Comparison of ENCODE assay signal across 2 cellular contexts in genomic region chr6:31792741-31793140, GRCh38.
TF ChIP-seq lines count a peak whose summit lies in the region.

No MANE protein-coding gene starts in this region.

TF ChIP-seq in IMR-90, 13 proteins besides CTCF, POLR2A, EP300 and RAD21:
- TF ChIP-seq SMC3 (IDR thresholded peaks at IDR 0.05; ENCODE audit: low read depth, low read length) (no peak), RFX5 (IDR thresholded peaks at IDR 0.05; ENCODE audit: low read depth, low read length) (no peak), MAFK (IDR thresholded peaks at IDR 0.05; ENCODE audit: low read depth, low read length) (no peak), BHLHE40 (IDR thresholded peaks at IDR 0.05; ENCODE audit: low read depth, low read length) (no peak), CEBPB (IDR thresholded peaks at IDR 0.05; ENCODE audit: low read depth, low read length) (no peak), NFE2L2 (IDR thresholded peaks at IDR 0.05; ENCODE audit: low read depth, low read length) (no peak), MAZ (IDR thresholded peaks at IDR 0.05; ENCODE audit: borderline replicate concordance, low read depth, low read length) (no peak), FOS (IDR thresholded peaks at IDR 0.05; ENCODE audit: low read depth, low read length) (no peak), RCOR1 (IDR thresholded peaks at IDR 0.05; ENCODE audit: insufficient replicate concordance, low read length) (no peak), CHD1 (IDR thresholded peaks at IDR 0.05; ENCODE audit: low read depth, low read length) (no peak), MXI1 (IDR thresholded peaks at IDR 0.05; ENCODE audit: borderline replicate concordance, low read depth, low read length) (no peak), USF2 (IDR thresholded peaks at IDR 0.05; ENCODE audit: low read depth, low read length) (no peak), ELK1 (IDR thresholded peaks at IDR 0.05; ENCODE audit: borderline replicate concordance, low read depth, low read length) (no peak)
TF ChIP-seq in IMR-90: peak in this region for 0.

TF ChIP-seq in GM12878, 131 proteins besides CTCF, POLR2A, EP300 and RAD21:
- TF ChIP-seq SIX5 (IDR thresholded peaks at IDR 0.05; ENCODE audit: low read depth, low read length, severe bottlenecking) (no peak), BMI1 (IDR thresholded peaks at IDR 0.05; ENCODE audit: borderline replicate concordance) (no peak), IKZF1 (conservative IDR thresholded peaks at IDR 0.05) (0 out of 2 replicates have a peak, but pooled peaks have one; percentile 28)
